In the genomic region with DNA sequence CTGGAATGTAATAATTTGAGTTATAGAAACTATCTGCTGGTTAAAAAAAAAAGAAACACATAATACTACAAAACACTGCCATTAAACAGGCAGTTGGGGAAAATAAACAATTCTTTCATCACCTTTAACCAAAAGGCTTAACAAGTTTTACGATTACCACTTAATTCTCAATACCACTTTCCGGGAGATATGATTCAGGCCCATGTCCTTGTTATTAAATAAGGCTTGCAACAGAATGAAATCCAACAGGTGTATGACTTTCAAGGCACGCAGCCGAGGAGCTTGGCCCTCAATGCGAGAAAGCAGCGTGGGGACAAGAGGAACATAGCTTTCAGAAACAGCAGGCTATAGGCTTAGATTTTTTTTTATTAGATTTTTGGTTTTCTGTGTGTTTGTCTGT, we compare ENCODE assay signal across 25 cellular contexts. TPM values are rescaled to one million over a fixed set of nuclear protein-coding genes. Genes with fewer than 3 reads are reported as not detected.
DNase-seq lines count a peak whose midpoint lies in the region; ATAC-seq and TF ChIP-seq lines count a peak whose summit lies in the region.
"Had no signal": no experiment of that assay in that cellular context is flagged by ENCODE, and none has a peak within 500 bp of the region (broad histone marks: within the 10 kb centered on the region; RNA-seq: fewer than 3 reads in every experiment).

No MANE protein-coding gene starts in this region.

- H3K4me3 Mint-ChIP-seq in activated CD4-positive, alpha-beta T cell treated with anti-CD3 and anti-CD28 coated beads, Interleukin-2, amount 10 ng/mL, durations not matched to agents 7 days and 5 days, result no peak overlapping the region
- no peak overlapping the region for H3K4me3 Mint-ChIP-seq in T-helper 17 cell
- H3K4me3 Mint-ChIP-seq in neural crest cell, result peak overlapping the region; percentile 14
- H3K4me3 Mint-ChIP-seq: memory B cell; naive thymus-derived CD8-positive, alpha-beta T cell; WTC11 had no signal

- DNase-seq in activated CD4-positive, alpha-beta T cell treated with anti-CD3 and anti-CD28 coated beads, Interleukin-2, amount 10 ng/mL, durations not matched to agents 7 days and 5 days, result no peak
- no peak for DNase-seq in activated CD4-positive, alpha-beta T cell treated with anti-CD3 and anti-CD28 coated beads, Interleukin-2, amount 50 U/mL, for 1 hour
- DNase-seq in T-helper 17 cell (no peak), neural crest cell (ENCODE audit: low read depth, low spot score) (no peak), A172 (ENCODE audit: low spot score) (no peak), GM13977 (ENCODE audit: low spot score) (no peak)
- DNase-seq: activated gamma-delta T cell; BE2C; Caco-2; central memory CD4-positive, alpha-beta T cell; DND-41; dorsolateral prefrontal cortex; foreskin fibroblast; Kasumi-1; left colon; naive thymus-derived CD8-positive, alpha-beta T cell; NCI-H1694 treated with DMSO at 0.1 percent for 48 hours; NCI-H69; stimulated activated CD4-positive, alpha-beta T cell treated with anti-CD3 and anti-CD28 coated beads, Interleukin-2, amount 100 ng/mL, for 48 hours; stimulated activated naive CD4-positive, alpha-beta T cell treated with Interleukin-2 at 50 U/mL for 16 hours; thyroid gland had no signal

- H3K36me3 ChIP-seq in BLaER1, result peaks cover 8% of the 10 kb centered on the region; the same call in 1 of the 2 replicates
- H3K36me3 ChIP-seq: thyroid gland had no signal

- H3K9me3 Mint-ChIP-seq in activated CD4-positive, alpha-beta T cell treated with anti-CD3 and anti-CD28 coated beads, Interleukin-2, amount 10 ng/mL, durations not matched to agents 7 days and 5 days, result no peaks in the 10 kb centered on the region
- no peaks in the 10 kb centered on the region for H3K9me3 Mint-ChIP-seq in neural crest cell
- H3K9me3 Mint-ChIP-seq: memory B cell; naive thymus-derived CD8-positive, alpha-beta T cell; WTC11 had no signal

- in situ Hi-C loops in GM13977 (cut with MboI; ENCODE audit: low pct_unique_long_range_greater_than_20kb, low sequenced_read_pairs, unreplicated experiment), result loop anchor here (5.0 kb wide), 1 partner anchor 77 kb away; no protein-coding TSS in a partner anchor

- no peaks in the 10 kb centered on the region for H4K20me1 ChIP-seq in BLaER1

- CTCF ChIA-PET in activated CD4-positive, alpha-beta T cell treated with anti-CD3 and anti-CD28 coated beads, Interleukin-2, amount 10 ng/mL, durations not matched to agents 7 days and 5 days (lab: Charles Lee), result interaction anchor here (1.0 to 5.3 kb wide), 3 partner anchors 12 to 87 kb away, joined by 3 to 33 read pairs (median 5); a partner anchor contains a TSS

- H3K36me3 Mint-ChIP-seq in activated CD4-positive, alpha-beta T cell treated with anti-CD3 and anti-CD28 coated beads, Interleukin-2, amount 10 ng/mL, durations not matched to agents 7 days and 5 days (ENCODE audit: low read depth), result peaks cover 15% of the 10 kb centered on the region
- H3K36me3 Mint-ChIP-seq in T-helper 17 cell (ENCODE audit: low read depth) (no peaks in the 10 kb centered on the region), neural crest cell (ENCODE audit: low read depth) (no peaks in the 10 kb centered on the region)

- POLR2A ChIA-PET in activated CD4-positive, alpha-beta T cell treated with anti-CD3 and anti-CD28 coated beads, Interleukin-2, amount 10 ng/mL, durations not matched to agents 7 days and 5 days (lab: Charles Lee), result interaction anchor here (0.6 kb wide), 1 partner anchor 14 kb away, joined by 4 read pairs; no protein-coding TSS in a partner anchor

- ATAC-seq in T-helper 17 cell (no peak), GM19324 (IDR thresholded peaks at IDR 0.05; ENCODE audit: low FRiP score, unreplicated experiment) (no peak)
- ATAC-seq: left colon; naive thymus-derived CD8-positive, alpha-beta T cell; WTC11 had no signal

- peak overlapping the region; percentile 98 for H3K27ac ChIP-seq in BLaER1
- H3K27ac ChIP-seq: thyroid gland had no signal

- H3K27ac Mint-ChIP-seq in activated CD4-positive, alpha-beta T cell treated with anti-CD3 and anti-CD28 coated beads, Interleukin-2, amount 10 ng/mL, durations not matched to agents 7 days and 5 days, result peak overlapping the region; percentile 27
- peak overlapping the region; percentile 98 for H3K27ac Mint-ChIP-seq in T-helper 17 cell
- no peak overlapping the region for H3K27ac Mint-ChIP-seq in neural crest cell (ENCODE audit: unreplicated experiment)
- H3K27ac Mint-ChIP-seq: WTC11 had no signal

- H3K4me2 ChIP-seq in BLaER1, result peak overlapping the region; percentile 96

- H3K27me3 ChIP-seq in BLaER1, result no peaks in the 10 kb centered on the region
- H3K27me3 ChIP-seq: BE2C, dorsolateral prefrontal cortex, thyroid gland had no signal

- TF ChIP-seq CTCF in neural crest cell (conservative IDR thresholded peaks at IDR 0.05) (no peak), GM13977 (IDR thresholded peaks at IDR 0.05; ENCODE audit: extremely low read depth, insufficient read depth, missing control alignments) (no peak)

- H3K9ac ChIP-seq in BLaER1, result peak overlapping the region; percentile 95; the same call in 1 of the 2 replicates

- no peaks in the 10 kb centered on the region for H3K27me3 Mint-ChIP-seq in activated CD4-positive, alpha-beta T cell treated with anti-CD3 and anti-CD28 coated beads, Interleukin-2, amount 10 ng/mL, durations not matched to agents 7 days and 5 days
- H3K27me3 Mint-ChIP-seq in T-helper 17 cell, result no peaks in the 10 kb centered on the region
- H3K27me3 Mint-ChIP-seq in neural crest cell (ENCODE audit: low read depth), result no peaks in the 10 kb centered on the region
- H3K27me3 Mint-ChIP-seq: memory B cell; naive thymus-derived CD8-positive, alpha-beta T cell had no signal

- H3K4me3 ChIP-seq in BLaER1, result peak overlapping the region; percentile 34; the same call in 1 of the 2 replicates
- H3K4me3 ChIP-seq: dorsolateral prefrontal cortex, thyroid gland had no signal

- peaks cover 72% of the 10 kb centered on the region for H3K4me1 ChIP-seq in BLaER1

- no peaks in the 10 kb centered on the region for H3K9me3 ChIP-seq in BLaER1
- H3K9me3 ChIP-seq in T-helper 17 cell (ENCODE audit: control insufficient read depth, low read length, poor library complexity, severe bottlenecking), result no peaks in the 10 kb centered on the region
- H3K9me3 ChIP-seq: BE2C, Caco-2, thyroid gland had no signal

- H3K4me1 Mint-ChIP-seq in activated CD4-positive, alpha-beta T cell treated with anti-CD3 and anti-CD28 coated beads, Interleukin-2, amount 10 ng/mL, durations not matched to agents 7 days and 5 days, result peaks cover 73% of the 10 kb centered on the region
- H3K4me1 Mint-ChIP-seq in T-helper 17 cell (peaks cover 50% of the 10 kb centered on the region), neural crest cell (peaks cover 35% of the 10 kb centered on the region)

RNA-seq across cellular contexts. Expression of a gene that starts 5.6 kb away (rescaled TPM):
- 10 to 100 TPM; 36.6 to 51.2 TPM for total RNA-seq in activated CD4-positive, alpha-beta T cell treated with anti-CD3 and anti-CD28 coated beads, Interleukin-2, amount 10 ng/mL, durations not matched to agents 7 days and 5 days
- total RNA-seq in T-helper 17 cell (10 to 100 TPM; 14.8 to 17.7 TPM), neural crest cell (62.8 and 69.3 TPM in 2 replicates)
- 53.1 and 56.1 TPM in 2 replicates for total RNA-seq in A172 (2014; rRNA removed; shearing (Covaris generic))

RNA-seq across cellular contexts. Expression of a gene that starts 12.8 kb away (rescaled TPM):
- 10 to 100 TPM; 81.0 to 95.8 TPM for total RNA-seq in activated CD4-positive, alpha-beta T cell treated with anti-CD3 and anti-CD28 coated beads, Interleukin-2, amount 10 ng/mL, durations not matched to agents 7 days and 5 days
- total RNA-seq in T-helper 17 cell (10 to 100 TPM; 59.6 to 64.8 TPM), neural crest cell (0.82 and 0.96 TPM in 2 replicates)
- total RNA-seq in A172 (2014; rRNA removed; shearing (Covaris generic)), result 0.14 and 0.91 TPM in 2 replicates

Comparison
In these comparisons a context has a peak if more than half of its experiments do, and no peak if none do; other contexts are left out.
1. RNA of a gene that starts 12.8 kb away (total RNA-seq): 81.0 to 95.8 TPM in activated CD4-positive, alpha-beta T cell treated with anti-CD3 and anti-CD28 coated beads, Interleukin-2, amount 10 ng/mL, durations not matched to agents 7 days and 5 days and 59.6 to 64.8 TPM in T-helper 17 cell; 0.14 to 0.91 TPM in A172 and 0.82 to 0.96 TPM in neural crest cell; every median in the first group is over 10 times any median in the second.